Comparison of ENCODE assay signal across 1 cellular context in genomic region chr6:43803055-43803782, GRCh38.
A peak's percentile ranks its signal among the peaks of the same experiment; 100 is the strongest.
TF ChIP-seq lines count a peak whose summit lies in the region.

No MANE protein-coding gene starts in this region.

TF ChIP-seq in HepG2, 621 proteins besides CTCF, POLR2A, EP300 and RAD21 (continued from another document and continues in another):
- TF ChIP-seq TFE3 (CRISPR knock-in tag; IDR thresholded peaks at IDR 0.05) (no peak), TCF12 (IDR thresholded peaks at IDR 0.05) (no peak), TCF12 (CRISPR knock-in tag; IDR thresholded peaks at IDR 0.05) (no peak), ZNF292 (CRISPR knock-in tag; IDR thresholded peaks at IDR 0.05; ENCODE audit: borderline replicate concordance, low read depth) (no peak), BCL6 (CRISPR knock-in tag; IDR thresholded peaks at IDR 0.05) (peak; percentile 89), RFX5 (IDR thresholded peaks at IDR 0.05; ENCODE audit: low read depth, low read length) (no peak), GTF3A (CRISPR knock-in tag; conservative IDR thresholded peaks at IDR 0.05) (no peak), TEAD2 (CRISPR knock-in tag; IDR thresholded peaks at IDR 0.05) (no peak), ZNF512 (CRISPR knock-in tag; IDR thresholded peaks at IDR 0.05) (no peak), SPEN (CRISPR knock-in tag; IDR thresholded peaks at IDR 0.05; ENCODE audit: low read depth) (no peak), ZSCAN29 (CRISPR knock-in tag; conservative IDR thresholded peaks at IDR 0.05) (no peak), ZNF264 (CRISPR knock-in tag; IDR thresholded peaks at IDR 0.05) (peak; percentile 51; the same call in 1 of the 2 replicates), ZNF367 (CRISPR knock-in tag; IDR thresholded peaks at IDR 0.05; ENCODE audit: borderline replicate concordance) (no peak), ZNF724P (CRISPR knock-in tag; IDR thresholded peaks at IDR 0.05; ENCODE audit: borderline replicate concordance) (no peak), ZNF546 (CRISPR knock-in tag; conservative IDR thresholded peaks at IDR 0.05) (no peak), FOXA1 (IDR thresholded peaks at IDR 0.05) (no peak), FOXA1 (CRISPR knock-in tag; IDR thresholded peaks at IDR 0.05) (peak; percentile 60; the same call in 1 of the 2 replicates), ZFP90 (CRISPR knock-in tag; IDR thresholded peaks at IDR 0.05; ENCODE audit: borderline replicate concordance) (no peak), ZNF3 (CRISPR knock-in tag; IDR thresholded peaks at IDR 0.05) (no peak), STAT5B (CRISPR knock-in tag; IDR thresholded peaks at IDR 0.05) (no peak), HNRNPK (IDR thresholded peaks at IDR 0.05; ENCODE audit: low read depth, low read length, poor library complexity, severe bottlenecking) (peak; percentile 55), HOXA5 (CRISPR knock-in tag; IDR thresholded peaks at IDR 0.05) (0 out of 2 replicates have a peak, but pooled peaks have one; percentile 59), ZNF407 (CRISPR knock-in tag; IDR thresholded peaks at IDR 0.05; ENCODE audit: not compliant biosample characterization) (no peak), ZBTB33 (CRISPR knock-in tag; IDR thresholded peaks at IDR 0.05) (no peak), HBP1 (CRISPR knock-in tag; IDR thresholded peaks at IDR 0.05; ENCODE audit: low read depth) (no peak), MLLT10 (CRISPR knock-in tag; IDR thresholded peaks at IDR 0.05) (no peak), ZNF260 (CRISPR knock-in tag; IDR thresholded peaks at IDR 0.05; ENCODE audit: borderline replicate concordance, low read depth) (no peak), ZBTB14 (CRISPR knock-in tag; IDR thresholded peaks at IDR 0.05) (no peak), ZNF224 (CRISPR knock-in tag; IDR thresholded peaks at IDR 0.05) (no peak), ZNF782 (CRISPR knock-in tag; IDR thresholded peaks at IDR 0.05; ENCODE audit: borderline replicate concordance) (no peak), ETV6 (CRISPR knock-in tag; conservative IDR thresholded peaks at IDR 0.05) (no peak), MZF1 (CRISPR knock-in tag; IDR thresholded peaks at IDR 0.05; ENCODE audit: borderline replicate concordance) (no peak), NKX3-1 (CRISPR knock-in tag; IDR thresholded peaks at IDR 0.05) (no peak), HIVEP1 (CRISPR knock-in tag; IDR thresholded peaks at IDR 0.05) (no peak), GPBP1L1 (CRISPR knock-in tag; IDR thresholded peaks at IDR 0.05) (no peak), TGIF2 (CRISPR knock-in tag; IDR thresholded peaks at IDR 0.05) (no peak), FOXP1 (IDR thresholded peaks at IDR 0.05) (no peak), FOXP1 (CRISPR knock-in tag; IDR thresholded peaks at IDR 0.05) (no peak), ZNF780A (CRISPR knock-in tag; IDR thresholded peaks at IDR 0.05) (no peak), SRSF4 (IDR thresholded peaks at IDR 0.05; ENCODE audit: low read depth, low read length, poor library complexity, severe bottlenecking) (no peak), ZBTB46 (CRISPR knock-in tag; IDR thresholded peaks at IDR 0.05; ENCODE audit: borderline replicate concordance) (no peak), ZNF263 (CRISPR knock-in tag; IDR thresholded peaks at IDR 0.05) (no peak), MTA1 (CRISPR knock-in tag; IDR thresholded peaks at IDR 0.05; ENCODE audit: borderline replicate concordance) (no peak), ZBTB39 (CRISPR knock-in tag; IDR thresholded peaks at IDR 0.05) (no peak), ZNF205 (CRISPR knock-in tag; IDR thresholded peaks at IDR 0.05) (no peak)
